In the genomic region with DNA sequence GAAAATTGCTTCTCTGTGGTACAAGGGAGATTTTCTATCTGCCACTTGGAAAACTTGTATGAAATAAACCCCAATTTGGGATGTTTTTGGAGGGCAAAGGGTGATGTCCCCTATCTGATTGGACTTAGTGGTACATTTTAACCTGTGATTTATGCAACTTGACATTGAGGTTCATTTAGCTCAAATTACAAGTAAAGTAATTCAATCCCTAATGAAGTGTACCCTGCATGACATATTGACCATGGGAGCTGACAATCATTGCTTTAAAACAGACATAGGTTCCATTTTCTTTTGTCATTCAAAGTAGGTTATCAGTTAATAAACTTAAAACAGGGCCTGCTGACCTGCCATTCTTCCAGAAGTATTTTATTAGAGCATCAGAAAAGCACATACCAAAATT, we compare ENCODE assay signal across 1 cellular context.
TF ChIP-seq lines count a peak whose summit lies in the region.

No MANE protein-coding gene starts in this region.

TF ChIP-seq in GM23338, 12 proteins besides CTCF, POLR2A, EP300 and RAD21 (continued from another document):
- TF ChIP-seq, protein P1, sequence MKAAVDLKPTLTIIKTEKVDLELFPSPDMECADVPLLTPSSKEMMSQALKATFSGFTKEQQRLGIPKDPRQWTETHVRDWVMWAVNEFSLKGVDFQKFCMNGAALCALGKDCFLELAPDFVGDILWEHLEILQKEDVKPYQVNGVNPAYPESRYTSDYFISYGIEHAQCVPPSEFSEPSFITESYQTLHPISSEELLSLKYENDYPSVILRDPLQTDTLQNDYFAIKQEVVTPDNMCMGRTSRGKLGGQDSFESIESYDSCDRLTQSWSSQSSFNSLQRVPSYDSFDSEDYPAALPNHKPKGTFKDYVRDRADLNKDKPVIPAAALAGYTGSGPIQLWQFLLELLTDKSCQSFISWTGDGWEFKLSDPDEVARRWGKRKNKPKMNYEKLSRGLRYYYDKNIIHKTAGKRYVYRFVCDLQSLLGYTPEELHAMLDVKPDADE (IDR thresholded peaks at IDR 0.05), result no peak
- no peak for TF ChIP-seq EZH2phosphoT487 (IDR thresholded peaks at IDR 0.05; ENCODE audit: unreplicated experiment)
- TF ChIP-seq, protein P2, sequence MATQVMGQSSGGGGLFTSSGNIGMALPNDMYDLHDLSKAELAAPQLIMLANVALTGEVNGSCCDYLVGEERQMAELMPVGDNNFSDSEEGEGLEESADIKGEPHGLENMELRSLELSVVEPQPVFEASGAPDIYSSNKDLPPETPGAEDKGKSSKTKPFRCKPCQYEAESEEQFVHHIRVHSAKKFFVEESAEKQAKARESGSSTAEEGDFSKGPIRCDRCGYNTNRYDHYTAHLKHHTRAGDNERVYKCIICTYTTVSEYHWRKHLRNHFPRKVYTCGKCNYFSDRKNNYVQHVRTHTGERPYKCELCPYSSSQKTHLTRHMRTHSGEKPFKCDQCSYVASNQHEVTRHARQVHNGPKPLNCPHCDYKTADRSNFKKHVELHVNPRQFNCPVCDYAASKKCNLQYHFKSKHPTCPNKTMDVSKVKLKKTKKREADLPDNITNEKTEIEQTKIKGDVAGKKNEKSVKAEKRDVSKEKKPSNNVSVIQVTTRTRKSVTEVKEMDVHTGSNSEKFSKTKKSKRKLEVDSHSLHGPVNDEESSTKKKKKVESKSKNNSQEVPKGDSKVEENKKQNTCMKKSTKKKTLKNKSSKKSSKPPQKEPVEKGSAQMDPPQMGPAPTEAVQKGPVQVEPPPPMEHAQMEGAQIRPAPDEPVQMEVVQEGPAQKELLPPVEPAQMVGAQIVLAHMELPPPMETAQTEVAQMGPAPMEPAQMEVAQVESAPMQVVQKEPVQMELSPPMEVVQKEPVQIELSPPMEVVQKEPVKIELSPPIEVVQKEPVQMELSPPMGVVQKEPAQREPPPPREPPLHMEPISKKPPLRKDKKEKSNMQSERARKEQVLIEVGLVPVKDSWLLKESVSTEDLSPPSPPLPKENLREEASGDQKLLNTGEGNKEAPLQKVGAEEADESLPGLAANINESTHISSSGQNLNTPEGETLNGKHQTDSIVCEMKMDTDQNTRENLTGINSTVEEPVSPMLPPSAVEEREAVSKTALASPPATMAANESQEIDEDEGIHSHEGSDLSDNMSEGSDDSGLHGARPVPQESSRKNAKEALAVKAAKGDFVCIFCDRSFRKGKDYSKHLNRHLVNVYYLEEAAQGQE (IDR thresholded peaks at IDR 0.05; ENCODE audit: unreplicated experiment), result no peak
- no peak for TF ChIP-seq STAT1 (IDR thresholded peaks at IDR 0.05; ENCODE audit: unreplicated experiment)
- no peak for TF ChIP-seq EZH2 (IDR thresholded peaks at IDR 0.05; ENCODE audit: low read depth, unreplicated experiment)
- TF ChIP-seq ZNF114 (CRISPR knock-in tag; IDR thresholded peaks at IDR 0.05), result no peak
